ENCODE assay signal across 8 cellular contexts in genomic region chr10:87818505-87819273, GRCh38. TPM values are rescaled to one million over a fixed set of nuclear protein-coding genes. Genes with fewer than 3 reads are reported as not detected.
DNase-seq lines count a peak whose midpoint lies in the region; ATAC-seq and TF ChIP-seq lines count a peak whose summit lies in the region.

No MANE protein-coding gene starts in this region.

- H3K27me3 ChIP-seq in H9 (ENCODE audit: insufficient read depth, low read length), result no peaks in the 10 kb centered on the region
- no peaks in the 10 kb centered on the region for H3K27me3 ChIP-seq in MG63

- H3K56ac ChIP-seq in H9 (ENCODE audit: insufficient read length, low read depth, low read length), result no peak overlapping the region

- peaks cover 2 to 4% (median 4%) of the 10 kb centered on the region in 3 experiments; a peak in 6 of 7 replicates for H3K36me3 Mint-ChIP-seq in H9 (ENCODE audit: insufficient read depth in 1 of 3, low read depth in 3 of 3)
- H3K36me3 Mint-ChIP-seq in dendritic cell treated with granulocyte-macrophage colony-stimulating factor and Interleukin-4, amounts not matched to agents 40 ng/mL and 50 ng/mL, for 4 days (ENCODE audit: low read depth), result peaks cover 7% of the 10 kb centered on the region
- peaks cover 4% of the 10 kb centered on the region for H3K36me3 Mint-ChIP-seq in memory B cell

- peak overlapping the region; percentile 25 to 96 (median 57); a peak in 6 of 7 replicates for H3K27ac Mint-ChIP-seq in H9
- peak overlapping the region; percentile 92 for H3K27ac Mint-ChIP-seq in dendritic cell treated with granulocyte-macrophage colony-stimulating factor and Interleukin-4, amounts not matched to agents 40 ng/mL and 50 ng/mL, for 4 days
- H3K27ac Mint-ChIP-seq in memory B cell, result peak overlapping the region; percentile 98

- H3K18ac ChIP-seq in H9 (ENCODE audit: insufficient read length, low read depth, low read length), result no peak overlapping the region

- H3K9me3 ChIP-seq in H9 (ENCODE audit: control insufficient read depth, low read depth, low read length) (no peaks in the 10 kb centered on the region), MG63 (no peaks in the 10 kb centered on the region)

- no CpG with 5 or more reads among the region's 29 CpGs for WGBS in H9 (ENCODE audit: extremely low coverage, insufficient read length, low lambda C conversion rate)

- H3K4me1 Mint-ChIP-seq in H9, result peaks cover 19 to 20% of the 10 kb centered on the region in 2 experiments
- H3K4me1 Mint-ChIP-seq in dendritic cell treated with granulocyte-macrophage colony-stimulating factor and Interleukin-4, amounts not matched to agents 40 ng/mL and 50 ng/mL, for 4 days (ENCODE audit: low read depth), result peaks cover 19% of the 10 kb centered on the region
- H3K4me1 Mint-ChIP-seq in memory B cell, result peaks cover 23% of the 10 kb centered on the region

- H3K23me2 ChIP-seq in H9 (ENCODE audit: insufficient read length, low read depth, low read length, poor library complexity, severe bottlenecking), result peaks cover 6% of the 10 kb centered on the region

- H3K4ac ChIP-seq in H9 (ENCODE audit: low read depth, low read length), result no peak overlapping the region

- H3K4me2 ChIP-seq in H9 (ENCODE audit: insufficient read depth, insufficient read length, low read length), result peak overlapping the region; percentile 68

- H3K9ac ChIP-seq in H9 (ENCODE audit: extremely low read depth, insufficient read length, low read length), result peak overlapping the region; percentile 30

- peak overlapping the region; percentile 84 for H3K4me3 ChIP-seq in MG63

- no peak overlapping the region for H2BK120ac ChIP-seq in H9 (ENCODE audit: low read depth, low read length, poor library complexity, severe bottlenecking)

- no peak overlapping the region for H2AK5ac ChIP-seq in H9 (ENCODE audit: insufficient read length, low read length)

- peak overlapping the region; percentile 32 for H2AFZ ChIP-seq in H9 (ENCODE audit: low read length)

- H3K4me1 ChIP-seq in H9 (ENCODE audit: insufficient read depth, low read length), result no peaks in the 10 kb centered on the region

- H3K79me2 ChIP-seq in H9 (ENCODE audit: insufficient read depth, low read length), result peaks cover 21% of the 10 kb centered on the region; the same call in 1 of the 2 replicates

- no peak overlapping the region for H3T11ph ChIP-seq in H9 (ENCODE audit: low read length)

- H3K27me3 Mint-ChIP-seq in H9 (ENCODE audit: low read depth) (peaks cover 2% of the 10 kb centered on the region; the same call in 1 of the 2 replicates), memory B cell (no peaks in the 10 kb centered on the region)
- no peaks in the 10 kb centered on the region for H3K27me3 Mint-ChIP-seq in dendritic cell treated with granulocyte-macrophage colony-stimulating factor and Interleukin-4, amounts not matched to agents 40 ng/mL and 50 ng/mL, for 4 days

- H4K5ac ChIP-seq in H9 (ENCODE audit: insufficient read length, low read depth, low read length), result no peak overlapping the region

- peak overlapping the region; percentile 96 to 97 for H3K4me3 Mint-ChIP-seq in H9
- peak overlapping the region; percentile 96 for H3K4me3 Mint-ChIP-seq in dendritic cell treated with granulocyte-macrophage colony-stimulating factor and Interleukin-4, amounts not matched to agents 40 ng/mL and 50 ng/mL, for 4 days
- H3K4me3 Mint-ChIP-seq in memory B cell, result peak overlapping the region; percentile 96

- TF ChIP-seq CTCF in GM12872 (IDR thresholded peaks at IDR 0.05; ENCODE audit: insufficient read depth, low read depth, low read length) (peak; percentile 36; the same call in 1 of the 3 replicates), H9 (conservative IDR thresholded peaks at IDR 0.05) (no peak)

- H2BK20ac ChIP-seq in H9 (ENCODE audit: low read depth, low read length, poor library complexity, severe bottlenecking), result no peak overlapping the region

- H2BK12ac ChIP-seq in H9 (ENCODE audit: insufficient read length, low read depth, low read length), result no peak overlapping the region

- no peak overlapping the region for H2BK5ac ChIP-seq in H9 (ENCODE audit: insufficient read length, low read length)

- H2BK15ac ChIP-seq in H9 (ENCODE audit: low read depth, low read length), result no peak overlapping the region

- no peak overlapping the region for H4K8ac ChIP-seq in H9 (replicated peaks; ENCODE audit: insufficient read length, low read depth, low read length)

- H3K23ac ChIP-seq in H9 (ENCODE audit: insufficient read length, low read depth, low read length), result no peak overlapping the region

- DNase-seq in H9, result peak; percentile 38
- no peak for DNase-seq in MG63
- DNase-seq in activated CD4-positive, alpha-beta T cell treated with anti-CD3 and anti-CD28 coated beads for 48 hours, result peak; percentile 74
- DNase-seq in memory B cell (ENCODE audit: low spot score in 2 of 2), result peak in 1 of 2 donors; percentile 61
- peak; percentile 46 for DNase-seq in stimulated activated CD8-positive, alpha-beta memory T cell treated with anti-CD3 and anti-CD28 coated beads, Interleukin-12 subunit alpha, Interleukin-12 subunit beta, amount 100 ng/mL, for 4 hours (ENCODE audit: low read depth)
- no peak for DNase-seq in GF-D8 (lab: John Stamatoyannopoulos, UW)

- peak; percentile 62 for ATAC-seq in memory B cell (ENCODE audit: low read depth)

- no peak overlapping the region for H3K27ac ChIP-seq in H9 (ENCODE audit: insufficient read length, low read depth, low read length)

- no peak overlapping the region for H3K14ac ChIP-seq in H9 (ENCODE audit: insufficient read depth, low read length)

- peaks cover 9% of the 10 kb centered on the region for H3K36me3 ChIP-seq in MG63

- H4K20me1 ChIP-seq in H9 (ENCODE audit: control insufficient read depth, insufficient read depth, insufficient read length), result no peaks in the 10 kb centered on the region

- no peaks in the 10 kb centered on the region for H3K79me1 ChIP-seq in H9 (ENCODE audit: insufficient read depth, low read depth, low read length, poor library complexity, severe bottlenecking)

- intact Hi-C loops in dendritic cell treated with granulocyte-macrophage colony-stimulating factor and Interleukin-4, amounts not matched to agents 40 ng/mL and 50 ng/mL, for 4 days (cut with micrococcal nuclease), result no loop called here

- no peak overlapping the region for H4K91ac ChIP-seq in H9 (ENCODE audit: insufficient read length, low read depth, low read length)

- H3K9me3 Mint-ChIP-seq in H9 (no peaks in the 10 kb centered on the region), memory B cell (no peaks in the 10 kb centered on the region)
- H3K9me3 Mint-ChIP-seq in dendritic cell treated with granulocyte-macrophage colony-stimulating factor and Interleukin-4, amounts not matched to agents 40 ng/mL and 50 ng/mL, for 4 days, result no peaks in the 10 kb centered on the region

RNA-seq across cellular contexts. Expression of gene ATAD1, which starts 0.7 kb away (rescaled TPM):
- 38.7 and 39.7 TPM in 2 replicates for total RNA-seq in H9 (2021)
- 26.9 and 43.8 TPM in 2 replicates for total RNA-seq in MG63 (2014; rRNA removed; shearing (Covaris generic); ENCODE audit: low replicate concordance)

RNA-seq across cellular contexts. Expression of gene KLLN, which starts 44.6 kb away (rescaled TPM):
- total RNA-seq in H9 (2021), result 0.61 and 0.79 TPM in 2 replicates
- total RNA-seq in MG63 (2014; rRNA removed; shearing (Covaris generic); ENCODE audit: low replicate concordance), result not detected in 2 replicates

RNA-seq across cellular contexts. Expression of gene PTEN, which starts 44.7 kb away (rescaled TPM):
- total RNA-seq in H9 (2021), result 49.5 and 52.8 TPM in 2 replicates
- total RNA-seq in MG63 (2014; rRNA removed; shearing (Covaris generic); ENCODE audit: low replicate concordance), result 19.6 and 25.0 TPM in 2 replicates

Comparison
In these comparisons a context has a peak if more than half of its experiments do, and no peak if none do; other contexts are left out.
1. DNase-seq: peak in H9 (single experiment), activated CD4-positive, alpha-beta T cell treated with anti-CD3 and anti-CD28 coated beads for 48 hours (single experiment) and stimulated activated CD8-positive, alpha-beta memory T cell treated with anti-CD3 and anti-CD28 coated beads, Interleukin-12 subunit alpha, Interleukin-12 subunit beta, amount 100 ng/mL, for 4 hours (single experiment); none in MG63 (single experiment) and GF-D8 (single experiment).
2. Peak in every context shown above with its lines, with median percentiles within 50 percentile points of each other: H3K27ac Mint-ChIP-seq and H3K4me3 Mint-ChIP-seq.